Comparison of ENCODE assay signal across 8 cellular contexts in genomic region chr11:35077709-35078695, GRCh38.
DNase-seq lines count a peak whose midpoint lies in the region; ATAC-seq, FAIRE-seq and TF ChIP-seq lines count a peak whose summit lies in the region.

No MANE protein-coding gene starts in this region.

- H3K9me3 Mint-ChIP-seq in Calu3 (ENCODE audit: low read depth, unreplicated experiment) (peaks cover 6% of the 10 kb centered on the region), immature natural killer cell (no peaks in the 10 kb centered on the region)
- peaks cover 26% of the 10 kb centered on the region for H3K9me3 Mint-ChIP-seq in activated CD4-positive, alpha-beta T cell treated with anti-CD3 and anti-CD28 coated beads, Interleukin-2, amount 10 ng/mL, durations not matched to agents 7 days and 5 days

- H3K36me3 Mint-ChIP-seq in Calu3 (ENCODE audit: insufficient read depth, unreplicated experiment) = peaks cover 5% of the 10 kb centered on the region
- peaks cover 37% of the 10 kb centered on the region for H3K36me3 Mint-ChIP-seq in activated CD4-positive, alpha-beta T cell treated with anti-CD3 and anti-CD28 coated beads, Interleukin-2, amount 10 ng/mL, durations not matched to agents 7 days and 5 days (ENCODE audit: low read depth)
- H3K36me3 Mint-ChIP-seq in immature natural killer cell = peaks cover 0 to 6% (median 0%) of the 10 kb centered on the region in 3 donors

- H3K4me1 Mint-ChIP-seq in Calu3 (ENCODE audit: low read depth, unreplicated experiment) = peaks cover 41% of the 10 kb centered on the region
- H3K4me1 Mint-ChIP-seq in activated CD4-positive, alpha-beta T cell treated with anti-CD3 and anti-CD28 coated beads, Interleukin-2, amount 10 ng/mL, durations not matched to agents 7 days and 5 days = peaks cover 77% of the 10 kb centered on the region
- peaks cover 65 to 73% of the 10 kb centered on the region in 2 donors for H3K4me1 Mint-ChIP-seq in immature natural killer cell

- no peak overlapping the region for H3K4me3 Mint-ChIP-seq in Calu3 (ENCODE audit: low read depth, unreplicated experiment)
- H3K4me3 Mint-ChIP-seq in activated CD4-positive, alpha-beta T cell treated with anti-CD3 and anti-CD28 coated beads, Interleukin-2, amount 10 ng/mL, durations not matched to agents 7 days and 5 days = peak overlapping the region; percentile 68
- peak overlapping the region; percentile 65 to 79 (median 71) for H3K4me3 Mint-ChIP-seq in immature natural killer cell

- intact Hi-C loops in Calu3 (cut with micrococcal nuclease; ENCODE audit: unreplicated experiment) = no loop called here

- peak overlapping the region; percentile 86 for H3K27ac Mint-ChIP-seq in Calu3 (ENCODE audit: unreplicated experiment)
- H3K27ac Mint-ChIP-seq in activated CD4-positive, alpha-beta T cell treated with anti-CD3 and anti-CD28 coated beads, Interleukin-2, amount 10 ng/mL, durations not matched to agents 7 days and 5 days = peak overlapping the region; percentile 96
- H3K27ac Mint-ChIP-seq in immature natural killer cell = peak overlapping the region; percentile 82 to 98 (median 94)

- no peak for FAIRE-seq in D721Med (lab: Jason Lieb, UNC)

- DNase-seq in Calu3 = peak; percentile 20
- peak; percentile 92 for DNase-seq in HT1080 (ENCODE audit: low read depth)
- DNase-seq in activated CD4-positive, alpha-beta T cell treated with anti-CD3 and anti-CD28 coated beads, Interleukin-2, amount 10 ng/mL, durations not matched to agents 7 days and 5 days = peak; percentile 80
- peak; percentile 76 to 80 (median 77) for DNase-seq in immature natural killer cell
- DNase-seq in DMS 273 treated with DMSO at 0.1 percent for 48 hours (lab: John Stamatoyannopoulos, UW) = no peak
- DNase-seq in D721Med (ENCODE audit: insufficient read length, low spot score) = no peak

- H3K27me3 Mint-ChIP-seq in Calu3 (ENCODE audit: unreplicated experiment) (no peaks in the 10 kb centered on the region), immature natural killer cell (ENCODE audit: low read depth in 3 of 3) (peaks cover 0 to 18% (median 4%) of the 10 kb centered on the region in 3 donors)
- H3K27me3 Mint-ChIP-seq in activated CD4-positive, alpha-beta T cell treated with anti-CD3 and anti-CD28 coated beads, Interleukin-2, amount 10 ng/mL, durations not matched to agents 7 days and 5 days = no peaks in the 10 kb centered on the region

- ATAC-seq in GM21390 (IDR thresholded peaks at IDR 0.05; ENCODE audit: unreplicated experiment) (peak; percentile 58), HG03039 (IDR thresholded peaks at IDR 0.05; ENCODE audit: unreplicated experiment) (no peak)

- BruUV-seq in Calu3 (replicated peaks; lab: Mats Ljungman, UMichigan) = no TSS peak

- CTCF ChIA-PET in Calu3 (lab: Charles Lee) = interaction anchor here (1.2 kb wide), 1 partner anchor 69 kb away, joined by 4 read pairs; no protein-coding TSS in a partner anchor
- CTCF ChIA-PET in activated CD4-positive, alpha-beta T cell treated with anti-CD3 and anti-CD28 coated beads, Interleukin-2, amount 10 ng/mL, durations not matched to agents 7 days and 5 days (lab: Charles Lee) = interaction anchor here (0.6 to 1.6 kb wide), 4 partner anchors 10 to 126 kb away, joined by 3 to 6 read pairs (median 4); no protein-coding TSS in a partner anchor

- TF ChIP-seq CTCF in Calu3 (IDR thresholded peaks at IDR 0.05; ENCODE audit: unreplicated experiment) = no peak
- no peak for TF ChIP-seq CTCF in D721Med (IDR thresholded peaks at IDR 0.05; ENCODE audit: insufficient read depth, missing control alignments)

- POLR2A ChIA-PET in activated CD4-positive, alpha-beta T cell treated with anti-CD3 and anti-CD28 coated beads, Interleukin-2, amount 10 ng/mL, durations not matched to agents 7 days and 5 days (lab: Charles Lee) = no interaction called here

Comparison
In these comparisons a context has a peak if more than half of its experiments do, and no peak if none do; other contexts are left out.
1. DNase-seq: peak in Calu3 (single experiment), HT1080 (single experiment), activated CD4-positive, alpha-beta T cell treated with anti-CD3 and anti-CD28 coated beads, Interleukin-2, amount 10 ng/mL, durations not matched to agents 7 days and 5 days (single experiment) and immature natural killer cell (3 of 3); none in DMS 273 treated with DMSO at 0.1 percent for 48 hours (single experiment) and D721Med (single experiment).
2. Peak in every context shown above with its lines, with median percentiles within 50 percentile points of each other: H3K27ac Mint-ChIP-seq.